Comparison of ENCODE assay signal across 8 cellular contexts in genomic region chr14:91396959-91397815, GRCh38. TPM values are rescaled to one million over a fixed set of nuclear protein-coding genes. Genes with fewer than 3 reads are reported as not detected.
DNase-seq lines count a peak whose midpoint lies in the region; ATAC-seq and TF ChIP-seq lines count a peak whose summit lies in the region.

No MANE protein-coding gene starts in this region.

- no peaks in the 10 kb centered on the region for H3K36me3 ChIP-seq in endodermal cell (ENCODE audit: control insufficient read depth, insufficient read depth, low read length)

- TF ChIP-seq CTCF in C4-2B (conservative IDR thresholded peaks at IDR 0.05) = no peak
- TF ChIP-seq CTCF in endodermal cell (conservative IDR thresholded peaks at IDR 0.05) = no peak

- H3K27ac Mint-ChIP-seq in endodermal cell = peak overlapping the region; percentile 2

- H3K27ac ChIP-seq in C4-2B (peak overlapping the region; percentile 85), endodermal cell (ENCODE audit: low read depth, low read length) (no peak overlapping the region)

- H3K36me3 Mint-ChIP-seq in endodermal cell (ENCODE audit: low read depth) = peaks cover 2% of the 10 kb centered on the region

- peaks cover 5% of the 10 kb centered on the region for H3K9me3 ChIP-seq in endodermal cell (ENCODE audit: control insufficient read depth, low read length)

- H3K27me3 Mint-ChIP-seq in endodermal cell (ENCODE audit: insufficient read depth) = no peaks in the 10 kb centered on the region

- H3K27me3 ChIP-seq in endodermal cell (ENCODE audit: control insufficient read depth, insufficient read depth, low read length, poor library complexity, severe bottlenecking) = no peaks in the 10 kb centered on the region

- H3K9me3 Mint-ChIP-seq in endodermal cell = peaks cover 1% of the 10 kb centered on the region

- DNase-seq in T-helper 2 cell (peak in 3 of 5 experiments; percentile 58 to 85 (median 60)), endodermal cell (peak; percentile 74), SHP77 treated with DMSO at 0.1 percent for 48 hours (lab: John Stamatoyannopoulos, UW) (no peak), G401 (ENCODE audit: low spot score) (no peak)
- DNase-seq in stimulated activated CD4-positive, alpha-beta T cell treated with anti-CD3 and anti-CD28 coated beads, Interleukin-2, amount 100 ng/mL, for 48 hours = peak; percentile 55 to 56

- no peak overlapping the region for H3K4me3 ChIP-seq in endodermal cell (ENCODE audit: low read length)

- peaks cover 67% of the 10 kb centered on the region for H3K4me1 Mint-ChIP-seq in endodermal cell

- H3K4me3 Mint-ChIP-seq in endodermal cell = no peak overlapping the region

- H3K4me1 ChIP-seq in endodermal cell (ENCODE audit: control insufficient read depth, insufficient read depth, low read length) = peaks cover 12% of the 10 kb centered on the region

- ATAC-seq in GM19324 (IDR thresholded peaks at IDR 0.05; ENCODE audit: low FRiP score, unreplicated experiment) = peak; percentile 50
- peak; percentile 45 for ATAC-seq in HG03439 (IDR thresholded peaks at IDR 0.05; ENCODE audit: unreplicated experiment)

- 79 to 93% methylated on average over 7 to 15 of the region's 15 CpGs for WGBS in endodermal cell (ENCODE audit: insufficient coverage in 1 of 2, insufficient read length in 1 of 2), 2 experiments

- no peak overlapping the region for H3K9ac ChIP-seq in endodermal cell (ENCODE audit: extremely low read depth, low read length, poor library complexity, severe bottlenecking)

- in situ Hi-C loops in G401 (cut with HindIII; ENCODE audit: low sequenced_read_pairs) = no loop called here

RNA-seq across cellular contexts. Expression of gene CCDC88C, which starts 20.4 kb away (rescaled TPM):
- 10 to 100 TPM; 50.0 to 50.5 TPM for total RNA-seq in endodermal cell
- 26.5 TPM for polyA plus RNA-seq in endodermal cell (2013, experiment 1 of 2)
- polyA plus RNA-seq in endodermal cell (2013, experiment 2 of 2) = 22.2 TPM
- total RNA-seq in G401 (2014; rRNA removed; shearing (Covaris generic)) = 14.0 and 16.9 TPM in 2 replicates

Comparison
In these comparisons a context has a peak if more than half of its experiments do, and no peak if none do; other contexts are left out.
1. DNase-seq: peak in T-helper 2 cell (3 of 5), endodermal cell (single experiment) and stimulated activated CD4-positive, alpha-beta T cell treated with anti-CD3 and anti-CD28 coated beads, Interleukin-2, amount 100 ng/mL, for 48 hours (2 of 2); none in SHP77 treated with DMSO at 0.1 percent for 48 hours (single experiment) and G401 (single experiment).